Comparison of ENCODE assay signal across 1 cellular context in genomic region chr16:89579351-89579750, GRCh38.
TF ChIP-seq lines count a peak whose summit lies in the region.

No MANE protein-coding gene starts in this region.

TF ChIP-seq in H1, 55 proteins besides CTCF, POLR2A, EP300 and RAD21 (continued from another document):
- no peak for TF ChIP-seq CHD7 (IDR thresholded peaks at IDR 0.05; ENCODE audit: insufficient replicate concordance, low read length)
- TF ChIP-seq RFX5 (IDR thresholded peaks at IDR 0.05; ENCODE audit: borderline replicate concordance, low read depth, low read length): no peak
- TF ChIP-seq MAX (IDR thresholded peaks at IDR 0.05): no peak
- TF ChIP-seq SUZ12 (IDR thresholded peaks at IDR 0.05; ENCODE audit: low read length): no peak
- TF ChIP-seq TCF12 (IDR thresholded peaks at IDR 0.05; ENCODE audit: low read depth, low read length): no peak
